In genomic region chr5:149474198-149474597, GRCh38 we compare ENCODE assay signal across 15 cellular contexts.
DNase-seq lines count a peak whose midpoint lies in the region; ATAC-seq and TF ChIP-seq lines count a peak whose summit lies in the region.
"Had no signal": no experiment of that assay in that cellular context is flagged by ENCODE, and none has a peak within 500 bp of the region (broad histone marks: within the 10 kb centered on the region; RNA-seq: fewer than 3 reads in every experiment).

No MANE protein-coding gene starts in this region.

- H2AFZ ChIP-seq in GM23338 = no peak overlapping the region

- no peaks in the 10 kb centered on the region for H3K36me3 Mint-ChIP-seq in GM23338 (ENCODE audit: low read depth)
- no peaks in the 10 kb centered on the region for H3K36me3 Mint-ChIP-seq in osteocyte (ENCODE audit: unreplicated experiment)
- H3K36me3 Mint-ChIP-seq: activated CD4-positive, alpha-beta memory T cell treated with anti-CD3 and anti-CD28 coated beads for 36 hours had no signal

- TF ChIP-seq POLR2A in gastroesophageal sphincter (IDR thresholded peaks at IDR 0.05) = no peak

- 51% methylated on average over 2 of the region's 3 CpGs; no CpG with 5 or more reads in 1 of the 2 donors for WGBS in gastroesophageal sphincter (ENCODE audit: low coverage in 1 of 2), 2 donors
- WGBS in psoas muscle, 3 donors = 63 to 87% (median 67%) methylated on average over 3 of the region's 3 CpGs

- H3K27me3 ChIP-seq in GM23338 (ENCODE audit: insufficient read depth) = no peaks in the 10 kb centered on the region
- H3K27me3 ChIP-seq in RWPE2 (ENCODE audit: insufficient read depth, poor library complexity, severe bottlenecking) = no peaks in the 10 kb centered on the region
- no peaks in the 10 kb centered on the region for H3K27me3 ChIP-seq in gastroesophageal sphincter
- H3K27me3 ChIP-seq in psoas muscle (ENCODE audit: insufficient read depth in 3 of 3, low read length in 2 of 3) = no peaks in the 10 kb centered on the region
- H3K27me3 ChIP-seq: brain microvascular endothelial cell had no signal

- no peak overlapping the region for H3K4me2 ChIP-seq in GM23338

- H3F3A ChIP-seq in GM23338 (replicated peaks; ENCODE audit: low read depth) = no peaks in the 10 kb centered on the region

- no peaks in the 10 kb centered on the region for H3K9me3 ChIP-seq in RWPE2 (ENCODE audit: severe bottlenecking)
- no peaks in the 10 kb centered on the region for H3K9me3 ChIP-seq in gastroesophageal sphincter
- H3K9me3 ChIP-seq in psoas muscle = no peaks in the 10 kb centered on the region

- intact Hi-C loops in psoas muscle (cut with DNase I) = no loop called here

- H3K79me2 ChIP-seq in GM23338 (replicated peaks; ENCODE audit: insufficient read depth) = no peaks in the 10 kb centered on the region

- H3K27me3 Mint-ChIP-seq in GM23338 (ENCODE audit: insufficient read depth, low read depth, poor library complexity) = peaks cover 12% of the 10 kb centered on the region
- H3K27me3 Mint-ChIP-seq in osteocyte (ENCODE audit: unreplicated experiment) = no peaks in the 10 kb centered on the region

- H4K20me1 ChIP-seq in GM23338 (replicated peaks; ENCODE audit: insufficient read depth) = no peaks in the 10 kb centered on the region

- H3K4me1 ChIP-seq in GM23338 (ENCODE audit: insufficient read depth) (peaks cover 5% of the 10 kb centered on the region; the same call in 1 of the 2 replicates), RWPE2 (ENCODE audit: insufficient read depth, poor library complexity, severe bottlenecking) (peaks cover 14% of the 10 kb centered on the region), gastroesophageal sphincter (peaks cover 0 to 35% (median 13%) of the 10 kb centered on the region in 3 donors), psoas muscle (peaks cover 8% of the 10 kb centered on the region)

- H3K4me3 ChIP-seq in GM23338 (no peak overlapping the region), RWPE2 (ENCODE audit: severe bottlenecking) (no peak overlapping the region), gastroesophageal sphincter (no peak overlapping the region), psoas muscle (no peak overlapping the region)

- DNase-seq in GM23338 (ENCODE audit: low spot score) (no peak), RWPE2 (ENCODE audit: low spot score) (no peak), psoas muscle (no peak), amniotic stem cell (lab: John Stamatoyannopoulos, UW) (no peak), osteocyte (ENCODE audit: extremely low spot score, unreplicated experiment) (no peak), pons (ENCODE audit: low spot score) (no peak)
- DNase-seq in effector CD8-positive, alpha-beta T cell (lab: John Stamatoyannopoulos, UW) = no peak
- DNase-seq: activated CD4-positive, alpha-beta memory T cell treated with anti-CD3 and anti-CD28 coated beads for 36 hours; brain microvascular endothelial cell; hippocampal formation; KBM-7; NCI-H146; NCI-H524; occipital lobe had no signal

- TF ChIP-seq CTCF in GM23338 (conservative IDR thresholded peaks at IDR 0.05; ENCODE audit: low read depth in 2 of 2) = no peak
- TF ChIP-seq CTCF in RWPE2 (IDR thresholded peaks at IDR 0.05; ENCODE audit: poor library complexity, severe bottlenecking) = no peak
- TF ChIP-seq CTCF in gastroesophageal sphincter (IDR thresholded peaks at IDR 0.05) = peak in 1 of 4 experiments; percentile 28
- no peak for TF ChIP-seq CTCF in psoas muscle (IDR thresholded peaks at IDR 0.05)
- TF ChIP-seq CTCF in osteocyte (IDR thresholded peaks at IDR 0.05) = no peak

- H3K27ac ChIP-seq in GM23338 (ENCODE audit: low read depth) = no peak overlapping the region
- H3K27ac ChIP-seq in RWPE2 (ENCODE audit: poor library complexity, severe bottlenecking) = peak overlapping the region; percentile 41
- peak overlapping the region in 2 of 4 donors; percentile 12 to 18 for H3K27ac ChIP-seq in gastroesophageal sphincter
- H3K27ac ChIP-seq in psoas muscle = no peak overlapping the region
- H3K27ac ChIP-seq: brain microvascular endothelial cell had no signal

- no peaks in the 10 kb centered on the region for H3K9me2 ChIP-seq in GM23338 (ENCODE audit: insufficient read depth)

- no peak for TF ChIP-seq EP300 in gastroesophageal sphincter (IDR thresholded peaks at IDR 0.05)

- H3K4me1 Mint-ChIP-seq in GM23338 (peaks cover 13% of the 10 kb centered on the region), osteocyte (ENCODE audit: unreplicated experiment) (peaks cover 16% of the 10 kb centered on the region)

- H3K27ac Mint-ChIP-seq in GM23338 (no peak overlapping the region), osteocyte (ENCODE audit: unreplicated experiment) (no peak overlapping the region)
- H3K27ac Mint-ChIP-seq: activated CD4-positive, alpha-beta memory T cell treated with anti-CD3 and anti-CD28 coated beads for 36 hours had no signal

- H3K4me3 Mint-ChIP-seq in GM23338 (no peak overlapping the region), osteocyte (ENCODE audit: unreplicated experiment) (no peak overlapping the region)
- H3K4me3 Mint-ChIP-seq: activated CD4-positive, alpha-beta memory T cell treated with anti-CD3 and anti-CD28 coated beads for 36 hours had no signal

- H3K36me3 ChIP-seq in GM23338 (ENCODE audit: insufficient read depth) (no peaks in the 10 kb centered on the region), RWPE2 (ENCODE audit: low read depth) (no peaks in the 10 kb centered on the region), gastroesophageal sphincter (no peaks in the 10 kb centered on the region), psoas muscle (ENCODE audit: insufficient read depth in 1 of 2, low read depth in 1 of 2) (no peaks in the 10 kb centered on the region)
- H3K36me3 ChIP-seq: brain microvascular endothelial cell had no signal

- ATAC-seq in GM23338 (peak; percentile 22; the same call in 2 of the 3 replicates), RWPE2 (ENCODE audit: low read depth) (peak; percentile 96), gastroesophageal sphincter (peak; percentile 34), psoas muscle (peak; percentile 53 to 79 (median 70))

- H3K9me3 Mint-ChIP-seq in GM23338 (no peaks in the 10 kb centered on the region), osteocyte (ENCODE audit: unreplicated experiment) (no peaks in the 10 kb centered on the region)
- H3K9me3 Mint-ChIP-seq: activated CD4-positive, alpha-beta memory T cell treated with anti-CD3 and anti-CD28 coated beads for 36 hours had no signal

TF ChIP-seq in GM23338, 12 proteins besides CTCF, POLR2A, EP300 and RAD21 (continues in another document):
- TF ChIP-seq EZH2phosphoT487 (IDR thresholded peaks at IDR 0.05; ENCODE audit: unreplicated experiment) = no peak
- TF ChIP-seq POLR2AphosphoS5 (IDR thresholded peaks at IDR 0.05; ENCODE audit: low read depth) = no peak
- TF ChIP-seq EZH2 (IDR thresholded peaks at IDR 0.05; ENCODE audit: low read depth, unreplicated experiment) = no peak
- TF ChIP-seq STAT1 (IDR thresholded peaks at IDR 0.05; ENCODE audit: unreplicated experiment) = no peak
- no peak for TF ChIP-seq ZNF331 (CRISPR knock-in tag; IDR thresholded peaks at IDR 0.05; ENCODE audit: low read depth)
- TF ChIP-seq REST (IDR thresholded peaks at IDR 0.05; ENCODE audit: unreplicated experiment) = no peak
- no peak for TF ChIP-seq CREB1 (CRISPR knock-in tag; IDR thresholded peaks at IDR 0.05; ENCODE audit: low read depth)
- no peak for TF ChIP-seq ETS1 (IDR thresholded peaks at IDR 0.05)
- TF ChIP-seq ZNF114 (CRISPR knock-in tag; IDR thresholded peaks at IDR 0.05) = no peak

Comparison
In these comparisons a context has a peak if more than half of its experiments do, and no peak if none do; other contexts are left out.
1. ATAC-seq: peak in every context shown above with its lines; median percentile 96 in RWPE2; 70 in psoas muscle; 34 in gastroesophageal sphincter; 22 in GM23338.